8 cellular contexts compared by ENCODE assay signal in genomic region chr14:70567791-70568190, GRCh38. TPM values are rescaled to one million over a fixed set of nuclear protein-coding genes. Genes with fewer than 3 reads are reported as not detected.
A peak's percentile ranks its signal among the peaks of the same experiment; 100 is the strongest.
DNase-seq lines count a peak whose midpoint lies in the region; ATAC-seq, FAIRE-seq and TF ChIP-seq lines count a peak whose summit lies in the region.

No MANE protein-coding gene starts in this region.

- H3K4me1 Mint-ChIP-seq in activated T-cell treated with anti-CD3 and anti-CD28 coated beads, Interleukin-2, amount 50 U/mL, for 4 hours (ENCODE audit: low read depth) = peaks cover 10% of the 10 kb centered on the region

- H3K9me1 ChIP-seq in keratinocyte (ENCODE audit: control insufficient read depth, extremely low read depth, insufficient read depth, low read length) = peaks cover 3% of the 10 kb centered on the region

- H3K36me3 Mint-ChIP-seq in activated T-cell treated with anti-CD3 and anti-CD28 coated beads, Interleukin-2, amount 50 U/mL, for 4 hours (ENCODE audit: insufficient read depth) = peaks cover 68% of the 10 kb centered on the region

- H3K9me2 ChIP-seq in MM.1S (replicated peaks; ENCODE audit: insufficient read depth, low read length) = no peaks in the 10 kb centered on the region

- no peaks in the 10 kb centered on the region for H3K36me3 ChIP-seq in MM.1S (replicated peaks; ENCODE audit: insufficient read depth, low read length)
- peaks cover 4% of the 10 kb centered on the region in 2 experiments for H3K36me3 ChIP-seq in keratinocyte (ENCODE audit: control insufficient read depth in 2 of 2, extremely low read depth in 1 of 2, insufficient read depth in 2 of 2, low read length in 2 of 2)

- peak; percentile 43 for TF ChIP-seq CTCF in MM.1S (IDR thresholded peaks at IDR 0.05; ENCODE audit: low read length)
- peak; percentile 78 to 83 (median 79) for TF ChIP-seq CTCF in keratinocyte (optimal IDR thresholded peaks at IDR 0.05 in 1 of 3, IDR thresholded peaks at IDR 0.05 in 1 of 3, conservative IDR thresholded peaks at IDR 0.05 in 1 of 3; ENCODE audit: extremely low read depth in 1 of 3, insufficient read depth in 2 of 3, low read length in 3 of 3)

- H3K4me3 Mint-ChIP-seq in activated T-cell treated with anti-CD3 and anti-CD28 coated beads, Interleukin-2, amount 50 U/mL, for 4 hours = no peak overlapping the region

- H3K27me3 Mint-ChIP-seq in activated T-cell treated with anti-CD3 and anti-CD28 coated beads, Interleukin-2, amount 50 U/mL, for 4 hours (ENCODE audit: low read depth) = no peaks in the 10 kb centered on the region

- H3K9me3 ChIP-seq in MM.1S (replicated peaks; ENCODE audit: insufficient read depth, low read length) (no peaks in the 10 kb centered on the region), keratinocyte (ENCODE audit: control insufficient read depth, low read depth, low read length) (no peaks in the 10 kb centered on the region)

- H3K4me1 ChIP-seq in MM.1S (ENCODE audit: low read length) (no peaks in the 10 kb centered on the region), keratinocyte (ENCODE audit: control insufficient read depth, extremely low read depth, insufficient read depth, low read length) (no peaks in the 10 kb centered on the region)

- FAIRE-seq in keratinocyte (lab: Jason Lieb, UNC) = peak; percentile 80

- H3K4me2 ChIP-seq in MM.1S (ENCODE audit: low read depth, low read length) (no peak overlapping the region), keratinocyte (ENCODE audit: control insufficient read depth, extremely low read depth, insufficient read depth, low read depth, low read length) (no peak overlapping the region)

- peak; percentile 46 to 59 for ATAC-seq in activated T-cell treated with anti-CD3 and anti-CD28 coated beads, Interleukin-2, amount 50 U/mL, for 4 hours
- ATAC-seq in GM21447 (IDR thresholded peaks at IDR 0.05; ENCODE audit: unreplicated experiment) (no peak), GM18868 (IDR thresholded peaks at IDR 0.05; ENCODE audit: unreplicated experiment) (no peak)

- H3K4me3 ChIP-seq in MM.1S (ENCODE audit: low read length) (no peak overlapping the region), keratinocyte (ENCODE audit: control insufficient read depth in 2 of 3, extremely low read depth in 1 of 3, insufficient read depth in 2 of 3, low read depth in 1 of 3, low read length in 3 of 3) (no peak overlapping the region)

- peaks cover 23% of the 10 kb centered on the region for H3K9me3 Mint-ChIP-seq in activated T-cell treated with anti-CD3 and anti-CD28 coated beads, Interleukin-2, amount 50 U/mL, for 4 hours

- H3K9ac ChIP-seq in MM.1S (ENCODE audit: low read length) = no peak overlapping the region
- no peak overlapping the region for H3K9ac ChIP-seq in keratinocyte (ENCODE audit: control insufficient read depth, extremely low read depth, insufficient read depth, low read length)

- H3K27me3 ChIP-seq in MM.1S (replicated peaks; ENCODE audit: insufficient read depth, low read length) (no peaks in the 10 kb centered on the region), keratinocyte (ENCODE audit: control insufficient read depth, extremely low read depth, insufficient read depth, low read length) (no peaks in the 10 kb centered on the region)

- no peak for DNase-seq in activated T-cell treated with anti-CD3 and anti-CD28 coated beads, Interleukin-2, amount 50 U/mL, for 4 hours
- DNase-seq in activated T-cell treated with anti-CD3 and anti-CD28 coated beads, Interleukin-2, amount 50 U/mL, for 1 hour = no peak
- DNase-seq in MM.1S (peak; percentile 10), keratinocyte (ENCODE audit: low read depth, low spot score) (peak; percentile 11), activated gamma-delta T cell treated with Interleukin-2 at 50 U/mL for 16 hours (no peak)
- DNase-seq in activated CD4-positive, alpha-beta T cell treated with anti-CD3 and anti-CD28 coated beads, Interleukin-2, amount 50 U/mL, for 48 hours = peak; percentile 10 to 16

- no peaks in the 10 kb centered on the region for H3K79me2 ChIP-seq in MM.1S (ENCODE audit: low read length)
- no peaks in the 10 kb centered on the region for H3K79me2 ChIP-seq in keratinocyte (ENCODE audit: control insufficient read depth, insufficient read depth, low read length)

- H3F3A ChIP-seq in MM.1S (ENCODE audit: insufficient read depth, low read length) = no peaks in the 10 kb centered on the region

- no peak overlapping the region for H3K27ac ChIP-seq in MM.1S (ENCODE audit: low read length)
- H3K27ac ChIP-seq in keratinocyte (ENCODE audit: control insufficient read depth, insufficient read depth, low read length) = no peak overlapping the region

- H4K20me1 ChIP-seq in MM.1S (ENCODE audit: insufficient read depth, low read length) = no peaks in the 10 kb centered on the region
- H4K20me1 ChIP-seq in keratinocyte (ENCODE audit: control insufficient read depth, extremely low read depth, insufficient read depth, low read length) = peaks cover 5% of the 10 kb centered on the region

- no peak overlapping the region for H2AFZ ChIP-seq in MM.1S (ENCODE audit: low read length)
- H2AFZ ChIP-seq in keratinocyte (ENCODE audit: control insufficient read depth, low read length) = no peak overlapping the region

- dilution Hi-C loops in keratinocyte (cut with MboI; ENCODE audit: extremely low pct_ligation_motif_present, low sequenced_read_pairs) = no loop called here

RNA-seq across cellular contexts. Expression of gene MED6, which starts 32.7 kb away (rescaled TPM):
- total RNA-seq in activated T-cell treated with anti-CD3 and anti-CD28 coated beads, Interleukin-2, amount 50 U/mL, for 4 hours = 10 to 100 TPM; 55.7 to 59.9 (median 57.9) TPM
- 36.9 to 52.6 TPM (median 40.0 TPM) in 3 replicates for polyA plus RNA-seq in keratinocyte
- polyA plus RNA-seq in keratinocyte (2011; ENCODE audit: low read depth) = 18.2 TPM
- 26.0 and 64.8 TPM in 2 replicates for polyA plus RNA-seq in keratinocyte (2011; cell fraction: cytosol; rRNA removed)
- 39.4 and 58.8 TPM in 2 replicates for polyA plus RNA-seq in keratinocyte (2011; cell fraction: nucleus; rRNA removed)
- 26.0 and 32.3 TPM in 2 replicates for polyA plus RNA-seq in keratinocyte (2012; ENCODE audit: low replicate concordance)
- polyA minus RNA-seq in keratinocyte = 6.2 to 50.8 TPM (median 44.2 TPM) in 3 replicates
- polyA minus RNA-seq in keratinocyte (2011; cell fraction: cytosol; rRNA and poly(A)+ RNA removed) = 11.1 TPM
- polyA minus RNA-seq in keratinocyte (2011; cell fraction: nucleus; rRNA and poly(A)+ RNA removed) = 19.5 and 37.3 TPM in 2 replicates

RNA-seq across cellular contexts. Expression of gene ADAM20, which starts 33.0 kb away (rescaled TPM):
- total RNA-seq in activated T-cell treated with anti-CD3 and anti-CD28 coated beads, Interleukin-2, amount 50 U/mL, for 4 hours = under 1 TPM in 1 of 3 donors, not detected in 2; 0.08 TPM
- 0.08 to 0.09 TPM in 2 of 3 replicates, not detected in the other for polyA plus RNA-seq in keratinocyte
- 1.1 TPM for polyA plus RNA-seq in keratinocyte (2011; ENCODE audit: low read depth)
- polyA plus RNA-seq in keratinocyte (2011; cell fraction: cytosol; rRNA removed) = not detected in 2 replicates
- polyA plus RNA-seq in keratinocyte (2011; cell fraction: nucleus; rRNA removed) = 0.43 and 0.71 TPM in 2 replicates
- polyA plus RNA-seq in keratinocyte (2012; ENCODE audit: low replicate concordance) = 0.52 TPM in 1 of 2 replicates, not detected in the other
- 2.0 to 2.7 TPM in 2 of 3 replicates, not detected in the other for polyA minus RNA-seq in keratinocyte
- polyA minus RNA-seq in keratinocyte (2011; cell fraction: cytosol; rRNA and poly(A)+ RNA removed) = not detected
- 3.8 and 9.5 TPM in 2 replicates for polyA minus RNA-seq in keratinocyte (2011; cell fraction: nucleus; rRNA and poly(A)+ RNA removed)

Comparison
In these comparisons a context has a peak if more than half of its experiments do, and no peak if none do; other contexts are left out.
1. ATAC-seq: peak in activated T-cell treated with anti-CD3 and anti-CD28 coated beads, Interleukin-2, amount 50 U/mL, for 4 hours (2 of 2); none in GM21447 (single experiment) and GM18868 (single experiment).
2. DNase-seq: peak in MM.1S (single experiment), activated CD4-positive, alpha-beta T cell treated with anti-CD3 and anti-CD28 coated beads, Interleukin-2, amount 50 U/mL, for 48 hours (2 of 2) and keratinocyte (single experiment); none in activated T-cell treated with anti-CD3 and anti-CD28 coated beads, Interleukin-2, amount 50 U/mL, for 4 hours (single experiment), activated T-cell treated with anti-CD3 and anti-CD28 coated beads, Interleukin-2, amount 50 U/mL, for 1 hour (single experiment) and activated gamma-delta T cell treated with Interleukin-2 at 50 U/mL for 16 hours (single experiment).